Comparison of ENCODE assay signal across 18 cellular contexts in genomic region chr22:21753374-21754111, GRCh38. TPM values are rescaled to one million over a fixed set of nuclear protein-coding genes. Genes with fewer than 3 reads are reported as not detected.
DNase-seq lines count a peak whose midpoint lies in the region; ATAC-seq, FAIRE-seq and TF ChIP-seq lines count a peak whose summit lies in the region.
"Had no signal": no experiment of that assay in that cellular context is flagged by ENCODE, and none has a peak within 500 bp of the region (broad histone marks: within the 10 kb centered on the region; RNA-seq: fewer than 3 reads in every experiment).

No MANE protein-coding gene starts in this region.

- no peak overlapping the region for H3K4me3 Mint-ChIP-seq in CD8-positive, alpha-beta memory T cell
- H3K4me3 Mint-ChIP-seq in activated naive CD4-positive, alpha-beta T cell treated with anti-CD3 and anti-CD28 coated beads for 36 hours, result no peak overlapping the region
- H3K4me3 Mint-ChIP-seq: CD8-positive, alpha-beta T cell had no signal

- POLR2A ChIA-PET in A549 (lab: Yijun Ruan, JAX), result no interaction called here
- POLR2A ChIA-PET in CD8-positive, alpha-beta memory T cell (lab: Charles Lee), result no interaction called here
- POLR2A ChIA-PET in K562 (lab: Yijun Ruan, JAX), result interaction anchor here (1.0 to 16.6 kb wide), 13 partner anchors 9 to 199 kb away, joined by 3 to 258 read pairs (median 8); partner anchors contain the start of genes PPM1F and YPEL1

- H3K79me2 ChIP-seq in K562 (ENCODE audit: control insufficient read depth, insufficient read depth, low read length), result no peaks in the 10 kb centered on the region

- peak overlapping the region in 1 of 8 donors; percentile 41 for H3K27ac Mint-ChIP-seq in CD8-positive, alpha-beta memory T cell
- no peak overlapping the region for H3K27ac Mint-ChIP-seq in activated naive CD4-positive, alpha-beta T cell treated with anti-CD3 and anti-CD28 coated beads for 36 hours
- H3K27ac Mint-ChIP-seq: B cell; CD8-positive, alpha-beta T cell had no signal

- TF ChIP-seq EP300 in A549 (IDR thresholded peaks at IDR 0.05) (no peak), K562 (IDR thresholded peaks at IDR 0.05; ENCODE audit: low read length) (no peak)

- DNase-seq in A549 (ENCODE audit: low read depth in 1 of 2, low spot score in 1 of 2), result no peak
- no peak for DNase-seq in CD8-positive, alpha-beta memory T cell
- DNase-seq in K562 (ENCODE audit: extremely low read depth in 1 of 4, low spot score in 3 of 4), result peak; percentile 78 to 99 (median 91)
- no peak for DNase-seq in mucosa of descending colon
- no peak for DNase-seq in NOMO-1 treated with dmso at 0.1 percent for 144 hours (lab: John Stamatoyannopoulos, UW; ENCODE audit: unreplicated experiment)
- no peak for DNase-seq in SW480 (ENCODE audit: low spot score)
- DNase-seq in MV-4-11 (lab: John Stamatoyannopoulos, UW), result no peak
- DNase-seq in activated naive CD4-positive, alpha-beta T cell treated with anti-CD3 and anti-CD28 coated beads for 36 hours, result no peak
- DNase-seq: CD8-positive, alpha-beta T cell; MM.1S; NCI-H1417; NCI-H2029 treated with DMSO at 0.1 percent for 48 hours; NCI-H226; NCI-H526; NK-92 treated with Interleukin-12 subunit alpha and Interleukin-12 subunit beta, amount 100 ng/mL, for 24 hours had no signal

- FAIRE-seq in A549 (lab: Jason Lieb, UNC), result no peak
- FAIRE-seq in K562 (lab: Jason Lieb, UNC), result no peak
- FAIRE-seq: H54 had no signal

- TF ChIP-seq CTCF in A549 (IDR thresholded peaks at IDR 0.05) (no peak), K562 (IDR thresholded peaks at IDR 0.05 in 2 of 3, conservative IDR thresholded peaks at IDR 0.05 in 1 of 3; ENCODE audit: insufficient read depth in 2 of 3, low read depth in 1 of 3, low read length in 3 of 3) (no peak), mucosa of descending colon (IDR thresholded peaks at IDR 0.05) (no peak)

- peaks cover 1 to 41% (median 16%) of the 10 kb centered on the region in 3 donors for H3K36me3 Mint-ChIP-seq in CD8-positive, alpha-beta memory T cell
- H3K36me3 Mint-ChIP-seq in activated naive CD4-positive, alpha-beta T cell treated with anti-CD3 and anti-CD28 coated beads for 36 hours (ENCODE audit: low read depth), result peaks cover 6% of the 10 kb centered on the region

- in situ Hi-C loops in K562 (cut with MboI), result no loop called here

- no peak overlapping the region for H3K4me2 ChIP-seq in A549
- peak overlapping the region; percentile 19; the same call in 1 of the 2 replicates for H3K4me2 ChIP-seq in K562 (ENCODE audit: insufficient read depth, low read length)

- H3K9me3 ChIP-seq in A549, result no peaks in the 10 kb centered on the region
- no peaks in the 10 kb centered on the region for H3K9me3 ChIP-seq in CD8-positive, alpha-beta memory T cell (ENCODE audit: low read length)
- H3K9me3 ChIP-seq in K562 (replicated peaks; ENCODE audit: control insufficient read depth, insufficient read depth, low read depth, low read length), result no peaks in the 10 kb centered on the region
- no peaks in the 10 kb centered on the region for H3K9me3 ChIP-seq in mucosa of descending colon

- H3K4me1 ChIP-seq in A549 (no peaks in the 10 kb centered on the region), K562 (replicated peaks in 1 of 2; ENCODE audit: control insufficient read depth in 2 of 2, insufficient read depth in 2 of 2, low read length in 2 of 2) (peaks cover 41 to 43% of the 10 kb centered on the region in 2 experiments), mucosa of descending colon (ENCODE audit: low read depth) (no peaks in the 10 kb centered on the region)
- H3K4me1 ChIP-seq in CD8-positive, alpha-beta memory T cell (ENCODE audit: insufficient read depth, low read length), result peaks cover 9% of the 10 kb centered on the region

- peaks cover 9% of the 10 kb centered on the region; the same call in 1 of the 2 replicates for H4K20me1 ChIP-seq in K562 (replicated peaks; ENCODE audit: control insufficient read depth, insufficient read depth, low read length)

- peaks cover 21% of the 10 kb centered on the region for H3K9me1 ChIP-seq in K562 (ENCODE audit: control insufficient read depth, insufficient read depth, low read length)

- H3K27me3 Mint-ChIP-seq in CD8-positive, alpha-beta memory T cell, result no peaks in the 10 kb centered on the region
- no peaks in the 10 kb centered on the region for H3K27me3 Mint-ChIP-seq in activated naive CD4-positive, alpha-beta T cell treated with anti-CD3 and anti-CD28 coated beads for 36 hours (ENCODE audit: low read depth)
- H3K27me3 Mint-ChIP-seq: B cell had no signal

- TF ChIP-seq RAD21 in A549 (conservative IDR thresholded peaks at IDR 0.05 in 1 of 2, IDR thresholded peaks at IDR 0.05 in 1 of 2) (no peak), K562 (CRISPR knock-in tag; conservative IDR thresholded peaks at IDR 0.05 in 1 of 2, IDR thresholded peaks at IDR 0.05 in 1 of 2) (no peak)

- H3K9ac ChIP-seq in K562 (ENCODE audit: insufficient read depth in 1 of 2, low read depth in 2 of 2, low read length in 2 of 2), result peak overlapping the region; percentile 2 to 84; a peak in 3 of 4 replicates

- BruUV-seq in K562 (replicated peaks; lab: Mats Ljungman, UMichigan), result no TSS peak

- 0 out of 2 replicates have a peak overlapping the region, but pooled peaks have one; percentile 2 for H2AFZ ChIP-seq in K562 (ENCODE audit: low read depth, low read length)

- no peaks in the 10 kb centered on the region for H3K9me3 Mint-ChIP-seq in CD8-positive, alpha-beta memory T cell
- H3K9me3 Mint-ChIP-seq in activated naive CD4-positive, alpha-beta T cell treated with anti-CD3 and anti-CD28 coated beads for 36 hours, result no peaks in the 10 kb centered on the region
- H3K9me3 Mint-ChIP-seq: CD8-positive, alpha-beta T cell had no signal

- 82% methylated on average over 11 of the region's 14 CpGs for WGBS in A549 (ENCODE audit: missing lambda C conversion rate)
- 69% methylated on average over 14 of the region's 14 CpGs for WGBS in K562 (ENCODE audit: insufficient coverage, low coverage, missing lambda C conversion rate)

- TF ChIP-seq POLR2A in A549 (IDR thresholded peaks at IDR 0.05; ENCODE audit: low read length), result no peak
- no peak for TF ChIP-seq POLR2A in K562 (conservative IDR thresholded peaks at IDR 0.05)

- intact Hi-C loops in K562 (cut with micrococcal nuclease) (loop anchor here (1.0 to 10.0 kb wide), 3 partner anchors 31 to 801 kb away; partner anchors contain the start of gene PRAME), mucosa of descending colon (cut with DNase I, micrococcal nuclease) (no loop called here)
- intact Hi-C loops in activated naive CD4-positive, alpha-beta T cell treated with anti-CD3 and anti-CD28 coated beads for 36 hours (cut with micrococcal nuclease), result no loop called here

- H3K27ac ChIP-seq in A549 (no peak overlapping the region), K562 (ENCODE audit: extremely low read depth, low read depth, low read length) (peak overlapping the region; percentile 2; the same call in 1 of the 3 replicates)
- H3K27ac ChIP-seq in CD8-positive, alpha-beta memory T cell (ENCODE audit: low read depth, low read length), result peak overlapping the region; percentile 33

- peaks cover 17 to 20% (median 20%) of the 10 kb centered on the region in 3 donors for H3K4me1 Mint-ChIP-seq in CD8-positive, alpha-beta memory T cell
- H3K4me1 Mint-ChIP-seq in activated naive CD4-positive, alpha-beta T cell treated with anti-CD3 and anti-CD28 coated beads for 36 hours (ENCODE audit: low read depth), result no peaks in the 10 kb centered on the region

- no peaks in the 10 kb centered on the region for H3K36me3 ChIP-seq in CD8-positive, alpha-beta memory T cell (ENCODE audit: insufficient read depth, low read length)
- H3K36me3 ChIP-seq in K562 (ENCODE audit: control insufficient read depth, insufficient read depth, low read length) (peaks cover 28% of the 10 kb centered on the region), mucosa of descending colon (ENCODE audit: low read depth) (no peaks in the 10 kb centered on the region)

- CTCF ChIA-PET in A549 (lab: Yijun Ruan, JAX) (interaction anchor here (1.0 kb wide), 1 partner anchor 185 kb away, joined by 3 read pairs; no protein-coding TSS in a partner anchor), K562 (lab: Yijun Ruan, JAX; ENCODE audit: low intra/inter-chr PET ratio) (interaction anchor here (0.9 kb wide), 2 partner anchors 9 to 38 kb away, joined by 3 read pairs; no protein-coding TSS in a partner anchor)
- CTCF ChIA-PET in CD8-positive, alpha-beta memory T cell (lab: Charles Lee), result no interaction called here
- CTCF ChIA-PET in activated naive CD4-positive, alpha-beta T cell treated with anti-CD3 and anti-CD28 coated beads for 36 hours (lab: Charles Lee), result interaction anchor here (0.7 kb wide), 1 partner anchor 42 kb away, joined by 3 read pairs; no protein-coding TSS in a partner anchor

- peak; percentile 31 to 42; a peak in 2 of 6 replicates for ATAC-seq in A549
- peak; percentile 1 for ATAC-seq in K562
- ATAC-seq in mucosa of descending colon, result peak; percentile 37
- ATAC-seq: CD8-positive, alpha-beta T cell; Panc1 had no signal

- H3K4me3 ChIP-seq in A549, result no peak overlapping the region
- no peak overlapping the region for H3K4me3 ChIP-seq in CD8-positive, alpha-beta memory T cell (ENCODE audit: low read length)
- no peak overlapping the region for H3K4me3 ChIP-seq in K562
- H3K4me3 ChIP-seq in mucosa of descending colon, result no peak overlapping the region

- no peaks in the 10 kb centered on the region for H3K27me3 ChIP-seq in CD8-positive, alpha-beta memory T cell (ENCODE audit: insufficient read depth, low read length, poor library complexity, severe bottlenecking)
- H3K27me3 ChIP-seq in K562 (ENCODE audit: control insufficient read depth in 2 of 2, insufficient read depth in 2 of 2, low read length in 2 of 2), result 0 out of 5 replicates have a peak, but pooled peaks cover 0 to under 1% of the 10 kb centered on the region in 2 experiments

RNA-seq across cellular contexts. Expression of gene YPEL1, which starts 17.9 kb away (rescaled TPM):
- polyA plus RNA-seq in A549 (2011; rRNA removed) (0.59 and 0.65 TPM in 2 replicates), A549 (2017; fragmentation: RNase III; extraction: RNeasy Plus Mini Kit Qiagen cat#74134 plus additional on column Dnase treatment) (0.07 to 0.36 TPM (median 0.22 TPM) in 3 replicates), K562 (2011; rRNA removed) (2.2 and 2.4 TPM in 2 replicates), K562 (2014; fragmentation: Illumina TruSeq; extraction: Trizol) (0.46 TPM in 2 replicates), K562 (2014; fragmentation: Nextera tagmentation; extraction: Ambion mirVana) (under 1 TPM; 0.07 to 0.10 TPM), K562 (2014; rRNA removed) (0.36 and 1.7 TPM in 2 replicates)
- polyA plus RNA-seq in A549 (2012; cell fraction: cytosol; rRNA removed), result 0.19 and 0.28 TPM in 2 replicates
- polyA plus RNA-seq in A549 (2012; cell fraction: nucleus; rRNA removed), result 0.35 and 0.42 TPM in 2 replicates
- 0.29 and 0.62 TPM in 2 replicates for polyA minus RNA-seq in A549 (2011; rRNA and poly(A)+ RNA removed)
- 1 to 10 TPM; 2.4 to 2.6 TPM for total RNA-seq in CD8-positive, alpha-beta memory T cell
- polyA plus RNA-seq in CD8-positive, alpha-beta memory T cell, result 27.0 TPM
- total RNA-seq in K562 (2011; cell fraction: chromatin; rRNA removed; ENCODE audit: low replicate concordance), result 4.4 and 6.2 TPM in 2 replicates
- 3.0 TPM in 2 replicates for total RNA-seq in K562 (2011; cell fraction: nucleolus; rRNA removed)
- total RNA-seq in K562 (2011; cell fraction: nucleoplasm; rRNA removed), result 4.6 and 4.7 TPM in 2 replicates
- total RNA-seq in K562 (2014; rRNA removed) (0.18 and 0.49 TPM in 2 replicates), K562 (2014; rRNA removed; fragmentation: Illumina TruSeq; extraction: Trizol) (0.41 and 0.47 TPM in 2 replicates), K562 (2015; rRNA removed; fragmentation: Illumina TruSeq; extraction: Trizol) (0.15 and 0.25 TPM in 2 replicates), K562 (2021) (0.53 and 0.54 TPM in 2 replicates), mucosa of descending colon (1 to 10 TPM; 2.7 to 6.8 (median 2.8) TPM)
- 0.63 and 1.4 TPM in 2 replicates for polyA plus RNA-seq in K562 (2011; cell fraction: cytosol; rRNA removed)
- 1.9 and 2.6 TPM in 2 replicates for polyA plus RNA-seq in K562 (2011; cell fraction: nucleus; rRNA removed)
- polyA plus RNA-seq in K562 (2012), result 0.59 and 4.0 TPM in 2 replicates
- polyA minus RNA-seq in K562 (2011; rRNA and poly(A)+ RNA removed), result 1.4 and 3.0 TPM in 2 replicates
- polyA minus RNA-seq in K562 (2011; cell fraction: cytosol; rRNA and poly(A)+ RNA removed), result 0.46 and 0.67 TPM in 2 replicates
- 0.67 and 1.00 TPM in 2 replicates for polyA minus RNA-seq in K562 (2011; cell fraction: nucleus; rRNA and poly(A)+ RNA removed)
- total RNA-seq in activated naive CD4-positive, alpha-beta T cell treated with anti-CD3 and anti-CD28 coated beads for 36 hours, result 1 to 10 TPM in 1 of 2 experiments, under 1 TPM in 1; 0.88 to 1.6 TPM

Comparison
In these comparisons a context has a peak if more than half of its experiments do, and no peak if none do; other contexts are left out.
1. DNase-seq: peak in K562 (4 of 4); none in A549 (0 of 2), CD8-positive, alpha-beta memory T cell (0 of 5), mucosa of descending colon (0 of 3), NOMO-1 treated with dmso at 0.1 percent for 144 hours (single experiment), SW480 (single experiment), MV-4-11 (single experiment) and activated naive CD4-positive, alpha-beta T cell treated with anti-CD3 and anti-CD28 coated beads for 36 hours (single experiment).
2. H3K27ac ChIP-seq: peak in CD8-positive, alpha-beta memory T cell (single experiment) and K562 (single experiment); none in A549 (0 of 2).
3. Of the 35 proteins assayed by ChIP-seq in both K562 and A549: peak only in K562: HMGXB4; only in A549: none; in both: none; in neither: 34.
4. Peak in every context shown above with its lines, with median percentiles within 50 percentile points of each other: ATAC-seq.